In the genomic region with DNA sequence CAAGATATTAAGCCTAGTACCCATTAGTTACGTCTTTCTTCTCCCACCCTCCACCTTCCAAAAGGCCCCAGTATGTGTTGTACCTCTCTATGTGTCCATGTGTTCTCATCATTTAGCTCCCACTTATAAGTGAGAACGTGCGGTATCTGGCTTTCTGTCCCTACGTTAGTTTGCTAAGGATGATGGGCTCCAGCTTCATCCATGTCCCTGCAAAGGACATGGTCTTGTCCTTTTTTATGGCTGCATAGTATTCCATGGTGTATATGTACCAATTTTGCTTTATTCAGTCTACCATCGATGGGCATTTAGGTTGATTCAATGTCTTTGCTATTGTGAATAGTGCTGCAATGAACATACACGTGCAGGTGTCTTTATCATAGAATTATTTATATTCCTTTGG, we compare ENCODE assay signal across 2 cellular contexts. TPM values are rescaled to one million over a fixed set of nuclear protein-coding genes. Genes with fewer than 3 reads are reported as not detected.
"Had no signal": no experiment of that assay in that cellular context is flagged by ENCODE, and none has a peak within 500 bp of the region (broad histone marks: within the 10 kb centered on the region; RNA-seq: fewer than 3 reads in every experiment).

No MANE protein-coding gene starts in this region.

RNA-seq across cellular contexts. Expression of a gene that starts 29.7 kb away (rescaled TPM):
- total RNA-seq: mononuclear cell had no signal
- polyA plus RNA-seq: keratinocyte had no signal
